Comparison of ENCODE assay signal across 1 cellular context in the genomic region with DNA sequence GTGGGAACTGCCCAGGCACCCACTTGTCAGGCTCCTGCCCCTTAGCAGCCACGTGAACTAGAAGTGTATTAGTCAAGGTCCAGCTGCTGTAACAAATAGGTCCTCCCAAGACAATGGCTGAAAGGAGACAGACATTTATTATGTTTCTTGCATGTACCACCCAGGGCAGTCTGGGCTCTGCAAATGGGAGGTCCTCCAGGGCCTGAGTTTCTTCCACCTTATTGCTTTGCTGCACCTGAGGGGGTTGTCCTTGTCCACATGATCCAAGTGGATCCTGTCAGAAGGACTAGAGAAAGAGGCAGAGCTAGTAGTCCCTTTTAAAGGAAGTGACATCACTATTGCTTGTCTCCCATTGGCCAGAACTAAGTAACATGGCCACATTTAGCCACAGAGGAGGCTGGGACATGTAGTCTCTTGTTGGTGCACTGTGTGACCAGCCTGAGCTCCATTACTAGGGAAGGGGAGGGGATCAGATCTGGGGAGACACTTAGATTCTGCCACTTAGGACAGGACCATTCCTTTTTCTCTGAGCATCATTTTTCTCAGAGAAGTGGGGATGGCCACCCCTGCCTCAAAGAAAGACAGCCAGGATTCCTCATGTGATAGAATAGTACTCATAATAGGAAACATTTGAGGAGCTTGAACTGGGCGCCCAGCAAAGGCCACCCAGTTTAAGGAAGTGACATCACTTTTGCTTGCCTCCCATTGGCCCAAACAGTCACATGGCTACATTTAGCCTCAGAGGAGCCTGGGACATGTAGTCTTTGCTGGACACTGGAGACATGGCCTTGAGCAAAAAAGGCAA.
TF ChIP-seq lines count a peak whose summit lies in the region.

No MANE protein-coding gene starts in this region.

TF ChIP-seq in HEK293, 187 proteins besides CTCF, POLR2A, EP300 and RAD21 (continued from another document):
- TF ChIP-seq SETDB1 (IDR thresholded peaks at IDR 0.05; ENCODE audit: insufficient read length, low read length) (peak; percentile 68), YY1 (tag by site-specific recombination; IDR thresholded peaks at IDR 0.05) (peak; percentile 33; the same call in 1 of the 2 replicates), SP2 (tag by site-specific recombination; IDR thresholded peaks at IDR 0.05) (peak; percentile 56), ZNF623 (tag by site-specific recombination; IDR thresholded peaks at IDR 0.05) (0 out of 2 replicates have a peak, but pooled peaks have one; percentile 10), ZNF23 (tag by site-specific recombination; IDR thresholded peaks at IDR 0.05; ENCODE audit: borderline replicate concordance) (no peak), ZNF354C (tag by site-specific recombination; IDR thresholded peaks at IDR 0.05; ENCODE audit: borderline replicate concordance, low read depth) (no peak), ZNF76 (tag by site-specific recombination; IDR thresholded peaks at IDR 0.05; ENCODE audit: borderline replicate concordance, low read depth) (peak; percentile 30; the same call in 1 of the 2 replicates), ZNF629 (tag by site-specific recombination; IDR thresholded peaks at IDR 0.05) (peak; percentile 39; the same call in 1 of the 2 replicates), TRIM28 (IDR thresholded peaks at IDR 0.05; ENCODE audit: borderline replicate concordance, low read length) (peak; percentile 51; the same call in 1 of the 2 replicates), ZNF433 (tag by site-specific recombination; IDR thresholded peaks at IDR 0.05; ENCODE audit: low read depth) (no peak), ZNF558 (tag by site-specific recombination; IDR thresholded peaks at IDR 0.05) (no peak)
- TF ChIP-seq, protein P1, sequence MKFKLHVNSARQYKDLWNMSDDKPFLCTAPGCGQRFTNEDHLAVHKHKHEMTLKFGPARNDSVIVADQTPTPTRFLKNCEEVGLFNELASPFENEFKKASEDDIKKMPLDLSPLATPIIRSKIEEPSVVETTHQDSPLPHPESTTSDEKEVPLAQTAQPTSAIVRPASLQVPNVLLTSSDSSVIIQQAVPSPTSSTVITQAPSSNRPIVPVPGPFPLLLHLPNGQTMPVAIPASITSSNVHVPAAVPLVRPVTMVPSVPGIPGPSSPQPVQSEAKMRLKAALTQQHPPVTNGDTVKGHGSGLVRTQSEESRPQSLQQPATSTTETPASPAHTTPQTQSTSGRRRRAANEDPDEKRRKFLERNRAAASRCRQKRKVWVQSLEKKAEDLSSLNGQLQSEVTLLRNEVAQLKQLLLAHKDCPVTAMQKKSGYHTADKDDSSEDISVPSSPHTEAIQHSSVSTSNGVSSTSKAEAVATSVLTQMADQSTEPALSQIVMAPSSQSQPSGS (tag by site-specific recombination; IDR thresholded peaks at IDR 0.05; ENCODE audit: low read depth): peak; percentile 76
- TF ChIP-seq, protein P2, sequence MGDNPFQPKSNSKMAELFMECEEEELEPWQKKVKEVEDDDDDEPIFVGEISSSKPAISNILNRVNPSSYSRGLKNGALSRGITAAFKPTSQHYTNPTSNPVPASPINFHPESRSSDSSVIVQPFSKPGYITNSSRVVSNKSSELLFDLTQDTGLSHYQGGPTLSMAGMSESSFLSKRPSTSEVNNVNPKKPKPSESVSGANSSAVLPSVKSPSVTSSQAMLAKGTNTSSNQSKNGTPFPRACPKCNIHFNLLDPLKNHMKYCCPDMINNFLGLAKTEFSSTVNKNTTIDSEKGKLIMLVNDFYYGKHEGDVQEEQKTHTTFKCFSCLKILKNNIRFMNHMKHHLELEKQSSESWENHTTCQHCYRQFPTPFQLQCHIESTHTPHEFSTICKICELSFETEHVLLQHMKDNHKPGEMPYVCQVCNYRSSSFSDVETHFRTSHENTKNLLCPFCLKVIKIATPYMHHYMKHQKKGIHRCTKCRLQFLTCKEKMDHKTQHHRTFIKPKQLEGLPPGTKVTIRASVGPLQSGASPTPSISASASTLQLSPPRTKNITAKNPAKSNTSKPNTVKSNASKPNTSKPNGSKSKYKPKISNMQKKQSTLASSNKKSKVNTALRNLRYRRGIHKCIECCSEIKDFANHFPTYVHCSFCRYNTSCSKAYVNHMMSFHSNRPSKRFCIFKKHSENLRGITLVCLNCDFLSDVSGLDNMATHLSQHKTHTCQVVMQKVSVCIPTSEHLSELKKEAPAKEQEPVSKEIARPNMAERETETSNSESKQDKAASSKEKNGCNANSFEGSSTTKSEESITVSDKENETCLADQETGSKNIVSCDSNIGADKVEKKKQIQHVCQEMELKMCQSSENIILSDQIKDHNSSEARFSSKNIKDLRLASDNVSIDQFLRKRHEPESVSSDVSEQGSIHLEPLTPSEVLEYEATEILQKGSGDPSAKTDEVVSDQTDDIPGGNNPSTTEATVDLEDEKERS (tag by site-specific recombination; IDR thresholded peaks at IDR 0.05): peak; percentile 73; the same call in 1 of the 2 replicates
- TF ChIP-seq, protein P3, sequence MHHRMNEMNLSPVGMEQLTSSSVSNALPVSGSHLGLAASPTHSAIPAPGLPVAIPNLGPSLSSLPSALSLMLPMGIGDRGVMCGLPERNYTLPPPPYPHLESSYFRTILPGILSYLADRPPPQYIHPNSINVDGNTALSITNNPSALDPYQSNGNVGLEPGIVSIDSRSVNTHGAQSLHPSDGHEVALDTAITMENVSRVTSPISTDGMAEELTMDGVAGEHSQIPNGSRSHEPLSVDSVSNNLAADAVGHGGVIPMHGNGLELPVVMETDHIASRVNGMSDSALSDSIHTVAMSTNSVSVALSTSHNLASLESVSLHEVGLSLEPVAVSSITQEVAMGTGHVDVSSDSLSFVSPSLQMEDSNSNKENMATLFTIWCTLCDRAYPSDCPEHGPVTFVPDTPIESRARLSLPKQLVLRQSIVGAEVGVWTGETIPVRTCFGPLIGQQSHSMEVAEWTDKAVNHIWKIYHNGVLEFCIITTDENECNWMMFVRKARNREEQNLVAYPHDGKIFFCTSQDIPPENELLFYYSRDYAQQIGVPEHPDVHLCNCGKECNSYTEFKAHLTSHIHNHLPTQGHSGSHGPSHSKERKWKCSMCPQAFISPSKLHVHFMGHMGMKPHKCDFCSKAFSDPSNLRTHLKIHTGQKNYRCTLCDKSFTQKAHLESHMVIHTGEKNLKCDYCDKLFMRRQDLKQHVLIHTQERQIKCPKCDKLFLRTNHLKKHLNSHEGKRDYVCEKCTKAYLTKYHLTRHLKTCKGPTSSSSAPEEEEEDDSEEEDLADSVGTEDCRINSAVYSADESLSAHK (tag by site-specific recombination; IDR thresholded peaks at IDR 0.05): no peak
- TF ChIP-seq, protein P4, sequence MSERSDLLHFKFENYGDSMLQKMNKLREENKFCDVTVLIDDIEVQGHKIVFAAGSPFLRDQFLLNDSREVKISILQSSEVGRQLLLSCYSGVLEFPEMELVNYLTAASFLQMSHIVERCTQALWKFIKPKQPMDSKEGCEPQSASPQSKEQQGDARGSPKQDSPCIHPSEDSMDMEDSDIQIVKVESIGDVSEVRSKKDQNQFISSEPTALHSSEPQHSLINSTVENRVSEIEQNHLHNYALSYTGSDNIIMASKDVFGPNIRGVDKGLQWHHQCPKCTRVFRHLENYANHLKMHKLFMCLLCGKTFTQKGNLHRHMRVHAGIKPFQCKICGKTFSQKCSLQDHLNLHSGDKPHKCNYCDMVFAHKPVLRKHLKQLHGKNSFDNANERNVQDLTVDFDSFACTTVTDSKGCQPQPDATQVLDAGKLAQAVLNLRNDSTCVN (tag by site-specific recombination; optimal IDR thresholded peaks at IDR 0.05): no peak
- TF ChIP-seq, protein P5, sequence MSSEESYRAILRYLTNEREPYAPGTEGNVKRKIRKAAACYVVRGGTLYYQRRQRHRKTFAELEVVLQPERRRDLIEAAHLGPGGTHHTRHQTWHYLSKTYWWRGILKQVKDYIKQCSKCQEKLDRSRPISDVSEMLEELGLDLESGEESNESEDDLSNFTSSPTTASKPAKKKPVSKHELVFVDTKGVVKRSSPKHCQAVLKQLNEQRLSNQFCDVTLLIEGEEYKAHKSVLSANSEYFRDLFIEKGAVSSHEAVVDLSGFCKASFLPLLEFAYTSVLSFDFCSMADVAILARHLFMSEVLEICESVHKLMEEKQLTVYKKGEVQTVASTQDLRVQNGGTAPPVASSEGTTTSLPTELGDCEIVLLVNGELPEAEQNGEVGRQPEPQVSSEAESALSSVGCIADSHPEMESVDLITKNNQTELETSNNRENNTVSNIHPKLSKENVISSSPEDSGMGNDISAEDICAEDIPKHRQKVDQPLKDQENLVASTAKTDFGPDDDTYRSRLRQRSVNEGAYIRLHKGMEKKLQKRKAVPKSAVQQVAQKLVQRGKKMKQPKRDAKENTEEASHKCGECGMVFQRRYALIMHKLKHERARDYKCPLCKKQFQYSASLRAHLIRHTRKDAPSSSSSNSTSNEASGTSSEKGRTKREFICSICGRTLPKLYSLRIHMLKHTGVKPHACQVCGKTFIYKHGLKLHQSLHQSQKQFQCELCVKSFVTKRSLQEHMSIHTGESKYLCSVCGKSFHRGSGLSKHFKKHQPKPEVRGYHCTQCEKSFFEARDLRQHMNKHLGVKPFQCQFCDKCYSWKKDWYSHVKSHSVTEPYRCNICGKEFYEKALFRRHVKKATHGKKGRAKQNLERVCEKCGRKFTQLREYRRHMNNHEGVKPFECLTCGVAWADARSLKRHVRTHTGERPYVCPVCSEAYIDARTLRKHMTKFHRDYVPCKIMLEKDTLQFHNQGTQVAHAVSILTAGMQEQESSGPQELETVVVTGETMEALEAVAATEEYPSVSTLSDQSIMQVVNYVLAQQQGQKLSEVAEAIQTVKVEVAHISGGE (tag by site-specific recombination; conservative IDR thresholded peaks at IDR 0.05; ENCODE audit: low read depth): peak; percentile 35; the same call in 1 of the 2 replicates
